Comparison of ENCODE assay signal across 17 cellular contexts in the genomic region with DNA sequence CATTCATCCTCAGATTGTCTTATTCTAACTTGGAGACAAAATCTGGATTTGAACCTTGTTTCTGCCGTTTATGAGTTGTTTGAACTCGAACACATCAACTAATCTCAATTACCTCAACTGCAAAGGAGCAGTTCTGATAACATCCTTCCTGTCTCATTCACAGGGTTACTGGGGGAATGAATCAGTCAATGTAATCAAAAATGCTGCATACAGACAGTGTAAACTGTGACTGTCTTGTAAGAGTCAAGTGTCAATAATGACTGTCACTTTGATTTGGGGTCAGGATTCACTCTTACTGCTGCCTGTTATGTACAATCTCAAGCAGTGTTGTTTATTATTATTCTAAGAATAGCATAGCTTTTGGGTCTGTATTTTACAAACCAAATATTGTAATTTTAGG. TPM values are rescaled to one million over a fixed set of nuclear protein-coding genes. Genes with fewer than 3 reads are reported as not detected.
DNase-seq lines count a peak whose midpoint lies in the region; ATAC-seq, FAIRE-seq and TF ChIP-seq lines count a peak whose summit lies in the region.
"Had no signal": no experiment of that assay in that cellular context is flagged by ENCODE, and none has a peak within 500 bp of the region (broad histone marks: within the 10 kb centered on the region; RNA-seq: fewer than 3 reads in every experiment).

No MANE protein-coding gene starts in this region.

- peak overlapping the region; percentile 43 for H3K27ac Mint-ChIP-seq in activated naive CD4-positive, alpha-beta T cell treated with anti-CD3 and anti-CD28 coated beads, Interleukin-2, amount 50 U/mL, for 24 hours
- H3K27ac Mint-ChIP-seq in activated naive CD4-positive, alpha-beta T cell treated with anti-CD3 and anti-CD28 coated beads, Interleukin-2, amount 10 ng/mL, durations not matched to agents 7 days and 5 days, result no peak overlapping the region
- no peak overlapping the region for H3K27ac Mint-ChIP-seq in stimulated activated effector memory CD8-positive, alpha-beta T cell treated with anti-CD3 and anti-CD28 coated beads, Interleukin-12 subunit alpha, Interleukin-12 subunit beta, amount 100 ng/mL, for 72 hours

- no peaks in the 10 kb centered on the region for H3K9me3 Mint-ChIP-seq in activated naive CD4-positive, alpha-beta T cell treated with anti-CD3 and anti-CD28 coated beads, Interleukin-2, amount 50 U/mL, for 24 hours
- H3K9me3 Mint-ChIP-seq in activated naive CD4-positive, alpha-beta T cell treated with anti-CD3 and anti-CD28 coated beads, Interleukin-2, amount 10 ng/mL, durations not matched to agents 7 days and 5 days, result no peaks in the 10 kb centered on the region
- no peaks in the 10 kb centered on the region for H3K9me3 Mint-ChIP-seq in stimulated activated effector memory CD8-positive, alpha-beta T cell treated with anti-CD3 and anti-CD28 coated beads, Interleukin-12 subunit alpha, Interleukin-12 subunit beta, amount 100 ng/mL, for 72 hours

- 54 to 83% methylated on average over 2 of the region's 2 CpGs for WGBS in body of pancreas, 2 donors

- no peak for ATAC-seq in body of pancreas
- peak; percentile 86 for ATAC-seq in stimulated activated effector memory CD8-positive, alpha-beta T cell treated with anti-CD3 and anti-CD28 coated beads, Interleukin-12 subunit alpha, Interleukin-12 subunit beta, amount 100 ng/mL, for 72 hours
- ATAC-seq: GM12878, HCT116 had no signal

- peaks cover 3% of the 10 kb centered on the region for H3K4me1 Mint-ChIP-seq in activated naive CD4-positive, alpha-beta T cell treated with anti-CD3 and anti-CD28 coated beads, Interleukin-2, amount 50 U/mL, for 24 hours
- H3K4me1 Mint-ChIP-seq in activated naive CD4-positive, alpha-beta T cell treated with anti-CD3 and anti-CD28 coated beads, Interleukin-2, amount 10 ng/mL, durations not matched to agents 7 days and 5 days, result no peaks in the 10 kb centered on the region
- no peaks in the 10 kb centered on the region for H3K4me1 Mint-ChIP-seq in stimulated activated effector memory CD8-positive, alpha-beta T cell treated with anti-CD3 and anti-CD28 coated beads, Interleukin-12 subunit alpha, Interleukin-12 subunit beta, amount 100 ng/mL, for 72 hours
- H3K4me1 Mint-ChIP-seq: CD8-positive, alpha-beta memory T cell had no signal

- intact Hi-C loops in body of pancreas (cut with DNase I), result no loop called here

- no peaks in the 10 kb centered on the region for H3K27me3 ChIP-seq in body of pancreas
- H3K27me3 ChIP-seq: BLaER1 had no signal

- H3K27me3 Mint-ChIP-seq in activated naive CD4-positive, alpha-beta T cell treated with anti-CD3 and anti-CD28 coated beads, Interleukin-2, amount 50 U/mL, for 24 hours, result no peaks in the 10 kb centered on the region
- peaks cover 4% of the 10 kb centered on the region for H3K27me3 Mint-ChIP-seq in activated naive CD4-positive, alpha-beta T cell treated with anti-CD3 and anti-CD28 coated beads, Interleukin-2, amount 10 ng/mL, durations not matched to agents 7 days and 5 days
- H3K27me3 Mint-ChIP-seq: CD8-positive, alpha-beta memory T cell had no signal

- peak overlapping the region in 3 of 4 donors; percentile 35 to 79 (median 58) for H3K27ac ChIP-seq in body of pancreas
- H3K27ac ChIP-seq: BLaER1, GM23248 had no signal

- DNase-seq in activated naive CD4-positive, alpha-beta T cell treated with anti-CD3 and anti-CD28 coated beads, Interleukin-2, amount 10 ng/mL, durations not matched to agents 7 days and 5 days, result no peak
- DNase-seq in GM12891 (ENCODE audit: insufficient read length, low spot score) (no peak), body of pancreas (no peak), pons (ENCODE audit: low spot score) (no peak)
- no peak for DNase-seq in stimulated activated effector memory CD8-positive, alpha-beta T cell treated with anti-CD3 and anti-CD28 coated beads, Interleukin-12 subunit alpha, Interleukin-12 subunit beta, amount 100 ng/mL, for 72 hours (ENCODE audit: low spot score in 2 of 2)
- DNase-seq in stimulated activated CD4-positive, alpha-beta T cell treated with anti-CD3 and anti-CD28 coated beads, Interleukin-4, amount 100 ng/mL, for 1 hour, result no peak
- DNase-seq: AML-193; CD8-positive, alpha-beta memory T cell; DMS79; GM23248; IMR-90 had no signal

- no peak for TF ChIP-seq POLR2A in GM12891 (IDR thresholded peaks at IDR 0.05; ENCODE audit: low read depth, low read length)
- no peak for TF ChIP-seq POLR2A in body of pancreas (IDR thresholded peaks at IDR 0.05)

- no peak for TF ChIP-seq CTCF in body of pancreas (IDR thresholded peaks at IDR 0.05)

- H3K9me3 ChIP-seq in body of pancreas, result no peaks in the 10 kb centered on the region

- H3K4me3 ChIP-seq in body of pancreas, result no peak overlapping the region
- H3K4me3 ChIP-seq: BLaER1, GM12878, GM23248 had no signal

- no peaks in the 10 kb centered on the region for H3K36me3 ChIP-seq in body of pancreas (replicated peaks in 1 of 2; ENCODE audit: insufficient read depth in 1 of 2, low read depth in 2 of 2)

- H3K4me3 Mint-ChIP-seq in activated naive CD4-positive, alpha-beta T cell treated with anti-CD3 and anti-CD28 coated beads, Interleukin-2, amount 50 U/mL, for 24 hours, result no peak overlapping the region
- H3K4me3 Mint-ChIP-seq in activated naive CD4-positive, alpha-beta T cell treated with anti-CD3 and anti-CD28 coated beads, Interleukin-2, amount 10 ng/mL, durations not matched to agents 7 days and 5 days, result no peak overlapping the region
- no peak overlapping the region for H3K4me3 Mint-ChIP-seq in stimulated activated effector memory CD8-positive, alpha-beta T cell treated with anti-CD3 and anti-CD28 coated beads, Interleukin-12 subunit alpha, Interleukin-12 subunit beta, amount 100 ng/mL, for 72 hours
- H3K4me3 Mint-ChIP-seq: CD8-positive, alpha-beta memory T cell had no signal

- peak; percentile 20 for FAIRE-seq in GM12891 (lab: Jason Lieb, UNC)
- FAIRE-seq: GM12878, H54 had no signal

- H3K36me3 Mint-ChIP-seq in activated naive CD4-positive, alpha-beta T cell treated with anti-CD3 and anti-CD28 coated beads, Interleukin-2, amount 50 U/mL, for 24 hours, result no peaks in the 10 kb centered on the region
- peaks cover 3% of the 10 kb centered on the region for H3K36me3 Mint-ChIP-seq in activated naive CD4-positive, alpha-beta T cell treated with anti-CD3 and anti-CD28 coated beads, Interleukin-2, amount 10 ng/mL, durations not matched to agents 7 days and 5 days
- H3K36me3 Mint-ChIP-seq in stimulated activated effector memory CD8-positive, alpha-beta T cell treated with anti-CD3 and anti-CD28 coated beads, Interleukin-12 subunit alpha, Interleukin-12 subunit beta, amount 100 ng/mL, for 72 hours, result no peaks in the 10 kb centered on the region
- H3K36me3 Mint-ChIP-seq: CD8-positive, alpha-beta memory T cell had no signal

- peaks cover 48% of the 10 kb centered on the region for H3K4me1 ChIP-seq in body of pancreas
- H3K4me1 ChIP-seq: BLaER1 had no signal

- CTCF ChIA-PET in activated naive CD4-positive, alpha-beta T cell treated with anti-CD3 and anti-CD28 coated beads, Interleukin-2, amount 10 ng/mL, durations not matched to agents 7 days and 5 days (lab: Charles Lee), result no interaction called here

TF ChIP-seq in GM12891, 5 proteins besides CTCF, POLR2A, EP300 and RAD21:
- TF ChIP-seq POLR2AphosphoS5 (IDR thresholded peaks at IDR 0.05; ENCODE audit: low read depth, low read length) (no peak), TAF1 (IDR thresholded peaks at IDR 0.05; ENCODE audit: low read depth, low read length) (no peak), SPI1 (IDR thresholded peaks at IDR 0.05; ENCODE audit: low read depth, low read length) (no peak), POU2F2 (IDR thresholded peaks at IDR 0.05; ENCODE audit: low read depth, low read length) (no peak), PAX5 (IDR thresholded peaks at IDR 0.05; ENCODE audit: insufficient read depth, low read length, severe bottlenecking) (no peak)

RNA-seq across cellular contexts. Expression of a gene that starts 16.0 kb away (rescaled TPM):
- polyA plus RNA-seq in GM12891 (2012; ENCODE audit: low read depth, missing spikeins), result 0.22 TPM
- 10 to 100 TPM; 37.9 to 44.2 TPM for total RNA-seq in body of pancreas
- total RNA-seq: G401 had no signal
